ENCODE assay signal across 18 cellular contexts in genomic region chr7:50674299-50674698, GRCh38.
DNase-seq lines count a peak whose midpoint lies in the region; ATAC-seq, FAIRE-seq and TF ChIP-seq lines count a peak whose summit lies in the region.
"Had no signal": no experiment of that assay in that cellular context is flagged by ENCODE, and none has a peak within 500 bp of the region (broad histone marks: within the 10 kb centered on the region; RNA-seq: fewer than 3 reads in every experiment).

No MANE protein-coding gene starts in this region.

- H3K4me3 ChIP-seq in gastrocnemius medialis (no peak overlapping the region), SJCRH30 (no peak overlapping the region)

- no peak for TF ChIP-seq POLR2A in gastrocnemius medialis (IDR thresholded peaks at IDR 0.05)

- ATAC-seq in T-helper 17 cell (no peak), gastrocnemius medialis (no peak)
- ATAC-seq in activated T-cell treated with anti-CD3 and anti-CD28 coated beads, Interleukin-2, amount 50 U/mL, for 72 hours (replicated peaks in 1 of 2) = no peak

- no peak overlapping the region for H3K4me3 Mint-ChIP-seq in T-helper 17 cell
- H3K4me3 Mint-ChIP-seq in osteocyte (ENCODE audit: unreplicated experiment) = no peak overlapping the region
- H3K4me3 Mint-ChIP-seq in activated T-cell treated with anti-CD3 and anti-CD28 coated beads, Interleukin-2, amount 50 U/mL, for 72 hours = no peak overlapping the region
- H3K4me3 Mint-ChIP-seq: CD4-positive, alpha-beta memory T cell had no signal

- peaks cover 4% of the 10 kb centered on the region for H3K4me1 Mint-ChIP-seq in T-helper 17 cell
- H3K4me1 Mint-ChIP-seq in osteocyte (ENCODE audit: unreplicated experiment) = peaks cover 27% of the 10 kb centered on the region
- no peaks in the 10 kb centered on the region for H3K4me1 Mint-ChIP-seq in activated T-cell treated with anti-CD3 and anti-CD28 coated beads, Interleukin-2, amount 50 U/mL, for 72 hours (ENCODE audit: low read depth)

- H3K27me3 Mint-ChIP-seq in T-helper 17 cell (peaks cover 24% of the 10 kb centered on the region), osteocyte (ENCODE audit: unreplicated experiment) (no peaks in the 10 kb centered on the region)
- no peaks in the 10 kb centered on the region for H3K27me3 Mint-ChIP-seq in activated T-cell treated with anti-CD3 and anti-CD28 coated beads, Interleukin-2, amount 50 U/mL, for 72 hours (ENCODE audit: low read depth)
- H3K27me3 Mint-ChIP-seq: CD4-positive, alpha-beta memory T cell had no signal

- H3K36me3 Mint-ChIP-seq in T-helper 17 cell (ENCODE audit: low read depth) (no peaks in the 10 kb centered on the region), osteocyte (ENCODE audit: unreplicated experiment) (peaks cover 32% of the 10 kb centered on the region)
- no peaks in the 10 kb centered on the region for H3K36me3 Mint-ChIP-seq in activated T-cell treated with anti-CD3 and anti-CD28 coated beads, Interleukin-2, amount 50 U/mL, for 72 hours (ENCODE audit: insufficient read depth in 2 of 2)

- no peak for TF ChIP-seq CTCF in osteocyte (IDR thresholded peaks at IDR 0.05)
- no peak for TF ChIP-seq CTCF in gastrocnemius medialis (IDR thresholded peaks at IDR 0.05 in 4 of 5, conservative IDR thresholded peaks at IDR 0.05 in 1 of 5)

- in situ Hi-C loops in gastrocnemius medialis (cut with MboI; ENCODE audit: low sequenced_read_pairs in 4 of 4) = no loop called here

- H3K27ac Mint-ChIP-seq in T-helper 17 cell = peak overlapping the region; percentile 72
- no peak overlapping the region for H3K27ac Mint-ChIP-seq in osteocyte (ENCODE audit: unreplicated experiment)
- no peak overlapping the region for H3K27ac Mint-ChIP-seq in activated T-cell treated with anti-CD3 and anti-CD28 coated beads, Interleukin-2, amount 50 U/mL, for 72 hours

- H3K9me3 Mint-ChIP-seq in osteocyte (ENCODE audit: unreplicated experiment) = peaks cover 5% of the 10 kb centered on the region
- no peaks in the 10 kb centered on the region for H3K9me3 Mint-ChIP-seq in activated T-cell treated with anti-CD3 and anti-CD28 coated beads, Interleukin-2, amount 50 U/mL, for 72 hours
- H3K9me3 Mint-ChIP-seq: CD4-positive, alpha-beta memory T cell had no signal

- H3K27ac ChIP-seq in gastrocnemius medialis (peak overlapping the region in 3 of 4 donors; percentile 73 to 97 (median 89)), SJCRH30 (no peak overlapping the region)

- peaks cover 0 to 9% of the 10 kb centered on the region in 2 donors for H3K36me3 ChIP-seq in gastrocnemius medialis
- no peaks in the 10 kb centered on the region for H3K36me3 ChIP-seq in SJCRH30

- H3K9me3 ChIP-seq in T-helper 17 cell (ENCODE audit: control insufficient read depth, low read length, poor library complexity, severe bottlenecking) = no peaks in the 10 kb centered on the region
- H3K9me3 ChIP-seq in gastrocnemius medialis = no peaks in the 10 kb centered on the region
- H3K9me3 ChIP-seq in SJCRH30 (replicated peaks) = no peaks in the 10 kb centered on the region

- FAIRE-seq in urothelium cell line (lab: Jason Lieb, UNC) = peak; percentile 63
- FAIRE-seq: GM12892, H54 had no signal

- H3K4me1 ChIP-seq in gastrocnemius medialis = peaks cover 59 to 64% of the 10 kb centered on the region in 2 donors
- H3K4me1 ChIP-seq in SJCRH30 = no peaks in the 10 kb centered on the region

- intact Hi-C loops in gastrocnemius medialis (cut with DNase I; ENCODE audit: low total_unique reads) = no loop called here

- DNase-seq in T-helper 17 cell (no peak), osteocyte (ENCODE audit: extremely low spot score, unreplicated experiment) (peak; percentile 76), gastrocnemius medialis (no peak), urothelium cell line (ENCODE audit: low spot score) (no peak), NCI-H2227 (lab: John Stamatoyannopoulos, UW; ENCODE audit: unreplicated experiment) (no peak), SJCRH30 (no peak)
- no peak for DNase-seq in activated T-cell treated with anti-CD3 and anti-CD28 coated beads, Interleukin-2, amount 50 U/mL, for 72 hours
- DNase-seq: C1 segment of cervical spinal cord; Calu3; CD4-positive, alpha-beta memory T cell; COR-L47; DMS53; DMS79 treated with DMSO at 0.1 percent for 48 hours; GF-D8; GOT3; HCEC 1CT had no signal

- H3K27me3 ChIP-seq in gastrocnemius medialis = no peaks in the 10 kb centered on the region
- peaks cover 10% of the 10 kb centered on the region; the same call in 1 of the 2 replicates for H3K27me3 ChIP-seq in SJCRH30
